Comparison of ENCODE assay signal across 8 cellular contexts in genomic region chr20:35490736-35491181, GRCh38.
A peak's percentile ranks its signal among the peaks of the same experiment; 100 is the strongest.
DNase-seq lines count a peak whose midpoint lies in the region; ATAC-seq and TF ChIP-seq lines count a peak whose summit lies in the region.

No MANE protein-coding gene starts in this region.

- ATAC-seq in GM18909 (IDR thresholded peaks at IDR 0.05; ENCODE audit: poor library complexity, unreplicated experiment) = peak; percentile 96
- peak; percentile 99 for ATAC-seq in HG03066 (IDR thresholded peaks at IDR 0.05; ENCODE audit: low read depth, unreplicated experiment)

- TF ChIP-seq CTCF in coronary artery (IDR thresholded peaks at IDR 0.05) = no peak

- DNase-seq in UCSD-AML1 (lab: John Stamatoyannopoulos, UW; ENCODE audit: unreplicated experiment) = peak; percentile 68
- DNase-seq in coronary artery (ENCODE audit: low spot score) = no peak
- peak in 3 of 4 experiments; percentile 15 to 36 (median 29) for DNase-seq in stimulated activated CD4-positive, alpha-beta T cell treated with anti-CD3 and anti-CD28 coated beads, Interleukin-1b, Interleukin-23, amount 100 ng/mL, for 24 hours (ENCODE audit: low read depth in 4 of 4, low spot score in 1 of 4)
- no peak for DNase-seq in HuH-7 (ENCODE audit: low spot score)
- no peak for DNase-seq in hepatic stellate cell (ENCODE audit: low spot score)
- DNase-seq in DMS53 treated with DMSO at 0.1 percent for 48 hours (lab: John Stamatoyannopoulos, UW; ENCODE audit: unreplicated experiment) = no peak

- peak overlapping the region; percentile 41 for H3K4me3 ChIP-seq in coronary artery

- H3K27ac ChIP-seq in coronary artery = peak overlapping the region in 1 of 2 donors; percentile 25

Comparison
In these comparisons a context has a peak if more than half of its experiments do, and no peak if none do; other contexts are left out.
1. DNase-seq: peak in UCSD-AML1 (single experiment) and stimulated activated CD4-positive, alpha-beta T cell treated with anti-CD3 and anti-CD28 coated beads, Interleukin-1b, Interleukin-23, amount 100 ng/mL, for 24 hours (3 of 4); none in coronary artery (single experiment), HuH-7 (single experiment), hepatic stellate cell (single experiment) and DMS53 treated with DMSO at 0.1 percent for 48 hours (single experiment).